18 cellular contexts compared by ENCODE assay signal in genomic region chr4:137934921-137935320, GRCh38.
"Had no signal": no experiment of that assay in that cellular context is flagged by ENCODE, and none has a peak within 500 bp of the region (broad histone marks: within the 10 kb centered on the region; RNA-seq: fewer than 3 reads in every experiment).

No MANE protein-coding gene starts in this region.

- H3K27ac ChIP-seq: body of pancreas, coronary artery, esophagus muscularis mucosa, foreskin keratinocyte, right lobe of liver, spleen, upper lobe of right lung had no signal

- H3K27me3 ChIP-seq: body of pancreas, esophagus muscularis mucosa, foreskin keratinocyte, right lobe of liver, spleen, upper lobe of right lung had no signal

- DNase-seq: activated B cell treated with CpG ODN at 0.5 μM for 24 hours; activated CD4-positive, alpha-beta T cell treated with anti-CD3 and anti-CD28 coated beads, Interleukin-2, amount 10 ng/mL, durations not matched to agents 24 days and 14 days; activated CD8-positive, alpha-beta memory T cell treated with anti-CD3 and anti-CD28 coated beads, Interleukin-2, amount 50 U/mL, for 4 hours; activated CD8-positive, alpha-beta T cell treated with anti-CD3 and anti-CD28 coated beads, Interleukin-2, amount 10 ng/mL, durations not matched to agents 7 days and 5 days; activated gamma-delta T cell; activated T-cell treated with anti-CD3 and anti-CD28 coated beads, Interleukin-2, amount 50 U/mL, for 72 hours; amygdala; body of pancreas; central memory CD4-positive, alpha-beta T cell; effector CD4-positive, alpha-beta T cell; foreskin keratinocyte; mesendoderm; right lobe of liver; spleen; upper lobe of right lung had no signal

- H3K9me3 ChIP-seq: body of pancreas, upper lobe of right lung had no signal

- H3K36me3 ChIP-seq: esophagus muscularis mucosa, right lobe of liver, spleen, upper lobe of right lung had no signal

- ATAC-seq: activated CD8-positive, alpha-beta T cell treated with anti-CD3 and anti-CD28 coated beads, Interleukin-2, amount 10 ng/mL, durations not matched to agents 7 days and 5 days; activated naive CD4-positive, alpha-beta T cell treated with anti-CD3 and anti-CD28 coated beads, Interleukin-2, amount 50 U/mL, for 72 hours; activated T-cell treated with anti-CD3 and anti-CD28 coated beads, Interleukin-2, amount 50 U/mL, for 72 hours; body of pancreas; foreskin keratinocyte; right lobe of liver; upper lobe of right lung had no signal

- H3K4me1 ChIP-seq: body of pancreas, esophagus muscularis mucosa, foreskin keratinocyte, right lobe of liver, spleen, upper lobe of right lung had no signal

- H3K4me3 ChIP-seq: body of pancreas, coronary artery, esophagus muscularis mucosa, right lobe of liver, spleen, upper lobe of right lung had no signal
